Comparison of ENCODE assay signal across 8 cellular contexts in genomic region chr1:234065794-234066447, GRCh38.
DNase-seq lines count a peak whose midpoint lies in the region; ATAC-seq and TF ChIP-seq lines count a peak whose summit lies in the region.

No MANE protein-coding gene starts in this region.

- TF ChIP-seq CTCF in AG04450 (IDR thresholded peaks at IDR 0.05; ENCODE audit: low read depth, low read length) (peak; percentile 79), heart right ventricle (IDR thresholded peaks at IDR 0.05) (peak; percentile 35 to 83 (median 74))

- no peaks in the 10 kb centered on the region for H3K27me3 ChIP-seq in AG04450 (ENCODE audit: control insufficient read depth, insufficient read depth, low read length)
- peaks cover 0 to 9% (median 3%) of the 10 kb centered on the region in 7 donors for H3K27me3 ChIP-seq in heart right ventricle

- POLR2A ChIA-PET in AG04450 (lab: Yijun Ruan, JAX): no interaction called here

- DNase-seq in AG04450 (ENCODE audit: low read depth, low spot score): peak; percentile 16
- peak; percentile 72 for DNase-seq in M059J (ENCODE audit: low read depth)
- peak; percentile 68 for DNase-seq in SKM-1 treated with dmso at 0.1 percent for 144 hours (lab: John Stamatoyannopoulos, UW; ENCODE audit: unreplicated experiment)
- DNase-seq in activated naive CD8-positive, alpha-beta T cell treated with anti-CD3 and anti-CD28 coated beads, Interleukin-2, amount 50 U/mL, for 16 hours (ENCODE audit: low read depth, low spot score): peak; percentile 18
- peak; percentile 45 to 77 for DNase-seq in heart right ventricle
- peak; percentile 4 for DNase-seq in skeletal muscle cell (ENCODE audit: low read depth)

- no peak overlapping the region for H3K4me3 ChIP-seq in AG04450 (ENCODE audit: low read depth, low read length)
- H3K4me3 ChIP-seq in heart right ventricle: no peak overlapping the region
- no peak overlapping the region for H3K4me3 ChIP-seq in skeletal muscle cell (ENCODE audit: low read depth, low read length)

- CTCF ChIA-PET in AG04450 (lab: Charles Lee): interaction anchor here (0.6 to 2.7 kb wide), 14 partner anchors 10 to 764 kb away, joined by 3 to 24 read pairs (median 4); no protein-coding TSS in a partner anchor

- WGBS in heart right ventricle, 2 donors: 23% methylated on average over 17 of the region's 17 CpGs

- H3K27ac ChIP-seq in AG04450 (ENCODE audit: low read depth, low read length) (no peak overlapping the region), heart right ventricle (no peak overlapping the region)

- no peaks in the 10 kb centered on the region for H3K4me1 ChIP-seq in heart right ventricle

- intact Hi-C loops in heart right ventricle (cut with DNase I): loop anchor here (1.0 to 10.0 kb wide), 11 partner anchors 271 to 761 kb away; no protein-coding TSS in a partner anchor

- peak; percentile 48 for ATAC-seq in GM19023 (IDR thresholded peaks at IDR 0.05; ENCODE audit: unreplicated experiment)
- peak in 2 of 8 donors; percentile 42 to 70 for ATAC-seq in heart right ventricle
- ATAC-seq in GM21717 (IDR thresholded peaks at IDR 0.05; ENCODE audit: unreplicated experiment): no peak

- H3K9me3 ChIP-seq in AG04450 (ENCODE audit: control insufficient read depth, insufficient read depth, low read length) (no peaks in the 10 kb centered on the region), heart right ventricle (peaks cover 0 to 17% (median 0%) of the 10 kb centered on the region in 11 donors)

- no peaks in the 10 kb centered on the region for H3K36me3 ChIP-seq in heart right ventricle

Comparison
In these comparisons a context has a peak if more than half of its experiments do, and no peak if none do; other contexts are left out.
1. DNase-seq: peak in every context shown above with its lines; median percentile 72 in M059J; 68 in SKM-1 treated with dmso at 0.1 percent for 144 hours; 61 in heart right ventricle; 18 in activated naive CD8-positive, alpha-beta T cell treated with anti-CD3 and anti-CD28 coated beads, Interleukin-2, amount 50 U/mL, for 16 hours; 16 in AG04450; 4 in skeletal muscle cell.